In genomic region chr16:68590201-68590994, GRCh38 we compare ENCODE assay signal across 8 cellular contexts. TPM values are rescaled to one million over a fixed set of nuclear protein-coding genes. Genes with fewer than 3 reads are reported as not detected.
DNase-seq lines count a peak whose midpoint lies in the region; ATAC-seq, FAIRE-seq and TF ChIP-seq lines count a peak whose summit lies in the region.

No MANE protein-coding gene starts in this region.

- WGBS in pancreas, 2 donors: 6 to 7% methylated on average over 26 of the region's 26 CpGs

- FAIRE-seq in pancreas (lab: Jason Lieb, UNC): no peak

- ATAC-seq in pancreas: peak; percentile 91 to 100 (median 99)
- no peak for ATAC-seq in GM19035 (IDR thresholded peaks at IDR 0.05; ENCODE audit: unreplicated experiment)
- no peak for ATAC-seq in HG03045 (IDR thresholded peaks at IDR 0.05; ENCODE audit: unreplicated experiment)

- H3K4me3 ChIP-seq in pancreas: no peak overlapping the region

- H3K4me1 ChIP-seq in pancreas: no peaks in the 10 kb centered on the region

- in situ Hi-C loops in GM13977 (cut with MboI; ENCODE audit: low pct_unique_long_range_greater_than_20kb, low sequenced_read_pairs, unreplicated experiment): no loop called here

- DNase-seq in GM13977 (ENCODE audit: low spot score): peak; percentile 77
- peak; percentile 38 for DNase-seq in NOMO-1 treated with DMSO at 0.1 percent for 48 hours (lab: John Stamatoyannopoulos, UW; ENCODE audit: unreplicated experiment)
- DNase-seq in activated T-cell treated with anti-CD3 and anti-CD28 coated beads for 48 hours (ENCODE audit: low read depth): peak; percentile 73
- peak; percentile 30 for DNase-seq in fibroblast of gingiva (ENCODE audit: low read depth)
- peak; percentile 48 to 90 (median 74) for DNase-seq in pancreas
- peak; percentile 62 for DNase-seq in ureter (ENCODE audit: low spot score)

- TF ChIP-seq CTCF in GM13977 (IDR thresholded peaks at IDR 0.05; ENCODE audit: extremely low read depth, insufficient read depth, missing control alignments) (peak; percentile 77), pancreas (IDR thresholded peaks at IDR 0.05) (peak; percentile 40 to 78 (median 71))

- H3K36me3 ChIP-seq in pancreas: no peaks in the 10 kb centered on the region

- no peaks in the 10 kb centered on the region for H3K9me3 ChIP-seq in pancreas

- H3K27me3 ChIP-seq in pancreas: no peaks in the 10 kb centered on the region

- no peak overlapping the region for H3K27ac ChIP-seq in pancreas

- intact Hi-C loops in pancreas (cut with DNase I): no loop called here

RNA-seq across cellular contexts. Expression of gene ZFP90, which starts 51.3 kb away (rescaled TPM):
- total RNA-seq in pancreas (10 to 100 TPM in 2 of 6 donors, 1 to 10 TPM in 4; 8.2 to 15.3 (median 9.5) TPM), ureter (33.6 TPM)
- 1 to 10 TPM; 5.4 to 9.2 TPM for polyA plus RNA-seq in pancreas

RNA-seq across cellular contexts. Expression of gene CDH3, which starts 54.7 kb away (rescaled TPM):
- total RNA-seq in pancreas (1 to 10 TPM in 5 of 6 donors, under 1 TPM in 1; 0.39 to 5.2 (median 1.4) TPM), ureter (17.4 TPM)
- polyA plus RNA-seq in pancreas: under 1 TPM; 0.30 to 0.47 TPM

Comparison
In these comparisons a context has a peak if more than half of its experiments do, and no peak if none do; other contexts are left out.
1. ATAC-seq: peak in pancreas (4 of 4); none in GM19035 (single experiment) and HG03045 (single experiment).
2. Peak in every context shown above with its lines, with median percentiles within 50 percentile points of each other: DNase-seq.